ENCODE assay signal across 9 cellular contexts in genomic region chr17:10730956-10731879, GRCh38. TPM values are rescaled to one million over a fixed set of nuclear protein-coding genes. Genes with fewer than 3 reads are reported as not detected.
DNase-seq lines count a peak whose midpoint lies in the region; ATAC-seq and TF ChIP-seq lines count a peak whose summit lies in the region.
"Had no signal": no experiment of that assay in that cellular context is flagged by ENCODE, and none has a peak within 500 bp of the region (broad histone marks: within the 10 kb centered on the region; RNA-seq: fewer than 3 reads in every experiment).

No MANE protein-coding gene starts in this region.

- no peaks in the 10 kb centered on the region for H3K9me3 ChIP-seq in A673 (ENCODE audit: low read depth, low read length, poor library complexity, severe bottlenecking)

- no peak overlapping the region for H3K27ac Mint-ChIP-seq in effector memory CD8-positive, alpha-beta T cell
- H3K27ac Mint-ChIP-seq in naive B cell = peak overlapping the region in 4 of 6 donors; percentile 42 to 89 (median 56)

- no peak for ATAC-seq in effector memory CD8-positive, alpha-beta T cell (replicated peaks)
- ATAC-seq in naive B cell (ENCODE audit: low read depth in 2 of 2) (no peak), HG03460 (IDR thresholded peaks at IDR 0.05; ENCODE audit: unreplicated experiment) (no peak), GM21723 (IDR thresholded peaks at IDR 0.05; ENCODE audit: unreplicated experiment) (no peak)

- TF ChIP-seq CTCF in A673 (conservative IDR thresholded peaks at IDR 0.05; ENCODE audit: low read depth, low read length) = no peak
- TF ChIP-seq CTCF in HFF-Myc (IDR thresholded peaks at IDR 0.05; ENCODE audit: low read depth, low read length, missing control alignments) = no peak

- H3K9me3 Mint-ChIP-seq in effector memory CD8-positive, alpha-beta T cell = no peaks in the 10 kb centered on the region
- no peaks in the 10 kb centered on the region for H3K9me3 Mint-ChIP-seq in naive B cell

- H3K4me1 Mint-ChIP-seq in effector memory CD8-positive, alpha-beta T cell (ENCODE audit: low read depth in 2 of 2) = peaks cover 5 to 11% of the 10 kb centered on the region in 2 donors
- peaks cover 13 to 23% (median 21%) of the 10 kb centered on the region in 3 donors for H3K4me1 Mint-ChIP-seq in naive B cell

- POLR2A ChIA-PET in A673 (lab: Charles Lee; ENCODE audit: low non-redundant PET) = no interaction called here

- BruUV-seq in A673 (replicated peaks; lab: Mats Ljungman, UMichigan) = no TSS peak

- peaks cover 4% of the 10 kb centered on the region for H3K27me3 ChIP-seq in A673 (replicated peaks; ENCODE audit: insufficient read depth, low read depth, low read length, poor library complexity)

- H3K36me3 Mint-ChIP-seq in effector memory CD8-positive, alpha-beta T cell (ENCODE audit: insufficient read depth) = no peaks in the 10 kb centered on the region
- no peaks in the 10 kb centered on the region for H3K36me3 Mint-ChIP-seq in naive B cell

- H3K4me3 ChIP-seq in A673 (ENCODE audit: low read depth, low read length, poor library complexity, severe bottlenecking) (peak overlapping the region; percentile 52), HFF-Myc (replicated peaks; ENCODE audit: low read depth, low read length) (peak overlapping the region; percentile 57)

- H3K27me3 Mint-ChIP-seq in effector memory CD8-positive, alpha-beta T cell = peaks cover 41 to 62% of the 10 kb centered on the region in 2 donors
- H3K27me3 Mint-ChIP-seq in naive B cell = no peaks in the 10 kb centered on the region

- no peak overlapping the region for H3K27ac ChIP-seq in A673 (ENCODE audit: low read depth, low read length, poor library complexity, severe bottlenecking)

- no peaks in the 10 kb centered on the region for H3K36me3 ChIP-seq in A673 (ENCODE audit: insufficient read depth, low read length, poor library complexity, severe bottlenecking)

- CTCF ChIA-PET in A673 (lab: Charles Lee) = interaction anchor here (0.7 kb wide), 1 partner anchor 607 kb away, joined by 3 read pairs; no protein-coding TSS in a partner anchor

- DNase-seq in A673 (ENCODE audit: low spot score) = no peak
- DNase-seq in HFF-Myc (ENCODE audit: extremely low read depth, low read depth) = no peak
- no peak for DNase-seq in effector memory CD8-positive, alpha-beta T cell
- DNase-seq in naive B cell = no peak
- DNase-seq in CD1c-positive myeloid dendritic cell (ENCODE audit: extremely low spot score) = no peak
- DNase-seq in activated gamma-delta T cell treated with Interleukin-2 at 50 U/mL for 16 hours = no peak
- DNase-seq: SHP77 had no signal

- peak overlapping the region; percentile 86 to 88 for H3K4me3 Mint-ChIP-seq in effector memory CD8-positive, alpha-beta T cell
- H3K4me3 Mint-ChIP-seq in naive B cell = peak overlapping the region; percentile 79 to 99 (median 92)

- peaks cover 11% of the 10 kb centered on the region for H3K4me1 ChIP-seq in A673 (ENCODE audit: insufficient read depth, low read length, poor library complexity, severe bottlenecking)

- intact Hi-C loops in A673 (cut with micrococcal nuclease; ENCODE audit: unreplicated experiment) = loop anchor here (10.0 kb wide), 1 partner anchor 1204 kb away; no protein-coding TSS in a partner anchor

RNA-seq across cellular contexts. Expression of gene TMEM220, which starts 1.4 kb away (rescaled TPM):
- total RNA-seq in A673 (2021) = 0.11 and 1.4 TPM in 2 replicates
- polyA plus RNA-seq in naive B cell (ENCODE audit: low read depth in 6 of 6) = 10 to 100 TPM in 5 of 6 donors, 1 to 10 TPM in 1; 3.5 to 23.8 (median 17.1) TPM

RNA-seq across cellular contexts. Expression of gene ADPRM, which starts 33.8 kb away (rescaled TPM):
- 8.4 and 9.2 TPM in 2 replicates for total RNA-seq in A673 (2021)
- polyA plus RNA-seq in naive B cell (ENCODE audit: low read depth in 6 of 6) = 100 to 1,000 TPM in 2 of 6 donors, 10 to 100 TPM in 4; 81.3 to 128 (median 94.1) TPM

RNA-seq across cellular contexts. Expression of gene SCO1, which starts 33.9 kb away (rescaled TPM):
- 42.2 and 43.2 TPM in 2 replicates for total RNA-seq in A673 (2021)
- polyA plus RNA-seq in naive B cell (ENCODE audit: low read depth in 6 of 6) = 10 to 100 TPM in 5 of 6 donors, 1 to 10 TPM in 1; 9.7 to 16.5 (median 13.9) TPM

Comparison
In these comparisons a context has a peak if more than half of its experiments do, and no peak if none do; other contexts are left out.
1. H3K27ac Mint-ChIP-seq: peak in naive B cell (4 of 6); none in effector memory CD8-positive, alpha-beta T cell (0 of 2).